Comparison of ENCODE assay signal across 34 cellular contexts in genomic region chr22:36227396-36227795, GRCh38. TPM values are rescaled to one million over a fixed set of nuclear protein-coding genes. Genes with fewer than 3 reads are reported as not detected.
DNase-seq lines count a peak whose midpoint lies in the region; ATAC-seq, FAIRE-seq and TF ChIP-seq lines count a peak whose summit lies in the region.
"Had no signal": no experiment of that assay in that cellular context is flagged by ENCODE, and none has a peak within 500 bp of the region (broad histone marks: within the 10 kb centered on the region; RNA-seq: fewer than 3 reads in every experiment).

No MANE protein-coding gene starts in this region.

- H2BK120ac ChIP-seq in mesendoderm (ENCODE audit: low read depth, low read length) = no peak overlapping the region

- H3K4me3 Mint-ChIP-seq in stimulated activated naive CD8-positive, alpha-beta T cell treated with anti-CD3 and anti-CD28 coated beads, Interleukin-15, amount 100 ng/mL, for 72 hours = no peak overlapping the region
- no peak overlapping the region for H3K4me3 Mint-ChIP-seq in glutamatergic neuron (ENCODE audit: unreplicated experiment)
- H3K4me3 Mint-ChIP-seq: activated T-cell treated with anti-CD3 and anti-CD28 coated beads, Interleukin-2, amount 50 U/mL, for 24 hours; B cell; CD8-positive, alpha-beta memory T cell; immature natural killer cell; T-helper 1 cell treated with Interleukin-12 subunit alpha and Interleukin-12 subunit beta and Interleukin-4 antibody, amounts not matched to agents 30 μg/mL and 1 μg/mL, for 36 hours had no signal

- POLR2A ChIA-PET in Panc1 (lab: Charles Lee) (no interaction called here), endothelial cell of umbilical vein (lab: Charles Lee) (no interaction called here)

- no peaks in the 10 kb centered on the region for H3K36me3 Mint-ChIP-seq in glutamatergic neuron (ENCODE audit: unreplicated experiment)

- ATAC-seq in Panc1 (no peak), HG02798 (IDR thresholded peaks at IDR 0.05; ENCODE audit: poor library complexity, unreplicated experiment) (no peak)
- ATAC-seq in stimulated activated naive CD8-positive, alpha-beta T cell treated with anti-CD3 and anti-CD28 coated beads, Interleukin-15, amount 100 ng/mL, for 72 hours = peak; percentile 59

- H4K20me1 ChIP-seq in endothelial cell of umbilical vein (replicated peaks; ENCODE audit: control insufficient read depth, extremely low read depth, insufficient read depth, low read length) = no peaks in the 10 kb centered on the region

- H3K4me1 Mint-ChIP-seq in stimulated activated naive CD8-positive, alpha-beta T cell treated with anti-CD3 and anti-CD28 coated beads, Interleukin-15, amount 100 ng/mL, for 72 hours = peaks cover 15% of the 10 kb centered on the region
- no peaks in the 10 kb centered on the region for H3K4me1 Mint-ChIP-seq in glutamatergic neuron (ENCODE audit: low read depth, unreplicated experiment)

- H3K79me2 ChIP-seq in endothelial cell of umbilical vein (ENCODE audit: control insufficient read depth, insufficient read depth, low read length) (no peaks in the 10 kb centered on the region), mesendoderm (ENCODE audit: control insufficient read depth, insufficient read depth, low read length) (no peaks in the 10 kb centered on the region)

- H3K27ac ChIP-seq in Panc1 (ENCODE audit: low read length) (no peak overlapping the region), endothelial cell of umbilical vein (ENCODE audit: insufficient read depth, low read depth, low read length) (no peak overlapping the region), mesendoderm (ENCODE audit: low read depth, low read length) (no peak overlapping the region)
- H3K27ac ChIP-seq: esophagus muscularis mucosa, neutrophil, prostate gland, skin epidermis, transverse colon had no signal

- no peak for FAIRE-seq in endothelial cell of umbilical vein (lab: Jason Lieb, UNC)
- FAIRE-seq: frontal cortex, RCC 7860 had no signal

- BruUV-seq in Panc1 (replicated peaks; lab: Mats Ljungman, UMichigan) (TSS peak; percentile 90), endothelial cell of umbilical vein (replicated peaks; lab: Mats Ljungman, UMichigan) (TSS peak; percentile 57)

- CTCF ChIA-PET in Panc1 (lab: Charles Lee) = no interaction called here
- CTCF ChIA-PET in endothelial cell of umbilical vein (lab: Charles Lee) = interaction anchor here (1.1 to 1.9 kb wide), 4 partner anchors 10 to 32 kb away, joined by 3 to 10 read pairs (median 4); partner anchors contain the start of gene APOL2

- peak; percentile 56 for DNase-seq in activated CD8-positive, alpha-beta memory T cell treated with anti-CD3 and anti-CD28 coated beads for 24 hours
- no peak for DNase-seq in activated CD8-positive, alpha-beta memory T cell treated with anti-CD3 and anti-CD28 coated beads, Interleukin-2, amount 50 U/mL, for 4 hours
- DNase-seq in Panc1 (ENCODE audit: low read depth, low spot score) (no peak), endothelial cell of umbilical vein (ENCODE audit: low read depth, low spot score) (no peak), glutamatergic neuron (no peak), mesendoderm (no peak)
- peak in 1 of 2 donors; percentile 21 for DNase-seq in stimulated activated naive CD8-positive, alpha-beta T cell treated with anti-CD3 and anti-CD28 coated beads, Interleukin-15, amount 100 ng/mL, for 72 hours
- DNase-seq: activated naive CD4-positive, alpha-beta T cell treated with Interleukin-2 at 50 U/mL for 16 hours; activated T-cell treated with anti-CD3 and anti-CD28 coated beads, Interleukin-2, amount 50 U/mL, for 24 hours; CD8-positive, alpha-beta memory T cell; cortex of kidney; DMS153; GDM1; GOT3; hippocampal formation; immature natural killer cell; KG1; mesenchymal stem cell; MV-4-11; NCI-H1694 treated with DMSO at 0.1 percent for 48 hours; NCI-H2171; NCI-H524 treated with DMSO at 0.1 percent for 48 hours; stimulated activated CD4-positive, alpha-beta T cell treated with anti-CD3 and anti-CD28 coated beads, Interleukin-4, amount 100 ng/mL, for 1 hour; stimulated activated naive CD4-positive, alpha-beta T cell treated with Interleukin-2 at 50 U/mL for 16 hours; transverse colon had no signal

- no peak overlapping the region for H4K8ac ChIP-seq in mesendoderm (ENCODE audit: low read depth, low read length)

- in situ Hi-C loops in Panc1 (cut with HindIII; ENCODE audit: low pct_unique_long_range_greater_than_20kb, low sequenced_read_pairs) = no loop called here

- no peaks in the 10 kb centered on the region for H3K9me3 Mint-ChIP-seq in stimulated activated naive CD8-positive, alpha-beta T cell treated with anti-CD3 and anti-CD28 coated beads, Interleukin-15, amount 100 ng/mL, for 72 hours
- H3K9me3 Mint-ChIP-seq in glutamatergic neuron (ENCODE audit: unreplicated experiment) = peaks cover 5% of the 10 kb centered on the region
- H3K9me3 Mint-ChIP-seq: activated T-cell treated with anti-CD3 and anti-CD28 coated beads, Interleukin-2, amount 50 U/mL, for 24 hours; CD8-positive, alpha-beta memory T cell; immature natural killer cell; T-helper 1 cell treated with Interleukin-12 subunit alpha and Interleukin-12 subunit beta and Interleukin-4 antibody, amounts not matched to agents 30 μg/mL and 1 μg/mL, for 36 hours had no signal

- no CpG with 5 or more reads among the region's 9 CpGs for WGBS in mesendoderm (ENCODE audit: extremely low coverage, insufficient coverage, low lambda C conversion rate)

- H3K27me3 Mint-ChIP-seq in stimulated activated naive CD8-positive, alpha-beta T cell treated with anti-CD3 and anti-CD28 coated beads, Interleukin-15, amount 100 ng/mL, for 72 hours = no peaks in the 10 kb centered on the region
- no peaks in the 10 kb centered on the region for H3K27me3 Mint-ChIP-seq in glutamatergic neuron (ENCODE audit: unreplicated experiment)
- H3K27me3 Mint-ChIP-seq: activated T-cell treated with anti-CD3 and anti-CD28 coated beads, Interleukin-2, amount 50 U/mL, for 24 hours; B cell; CD8-positive, alpha-beta memory T cell had no signal

- H3K56ac ChIP-seq in mesendoderm (ENCODE audit: low read length) = no peak overlapping the region

- H2AFZ ChIP-seq in endothelial cell of umbilical vein (ENCODE audit: low read depth, low read length) = no peak overlapping the region

- H3K23ac ChIP-seq in mesendoderm (ENCODE audit: low read length) = no peak overlapping the region

- no peaks in the 10 kb centered on the region for H3K9me3 ChIP-seq in Panc1 (ENCODE audit: control insufficient read depth, insufficient read depth, low read depth, low read length)
- no peaks in the 10 kb centered on the region for H3K9me3 ChIP-seq in endothelial cell of umbilical vein (replicated peaks; ENCODE audit: control insufficient read depth, insufficient read depth, low read length)
- H3K9me3 ChIP-seq: esophagus muscularis mucosa, neutrophil, prostate gland, transverse colon had no signal

- dilution Hi-C loops in endothelial cell of umbilical vein (cut with MboI; ENCODE audit: extremely low pct_ligation_motif_present, low sequenced_read_pairs) = no loop called here

- peak overlapping the region in 1 of 2 donors; percentile 69 for H3K27ac Mint-ChIP-seq in stimulated activated naive CD8-positive, alpha-beta T cell treated with anti-CD3 and anti-CD28 coated beads, Interleukin-15, amount 100 ng/mL, for 72 hours
- no peak overlapping the region for H3K27ac Mint-ChIP-seq in glutamatergic neuron (ENCODE audit: unreplicated experiment)
- H3K27ac Mint-ChIP-seq: activated T-cell treated with anti-CD3 and anti-CD28 coated beads, Interleukin-2, amount 50 U/mL, for 24 hours; B cell had no signal

- H3K4me1 ChIP-seq in Panc1 (ENCODE audit: control insufficient read depth, insufficient read depth, low read length) (no peaks in the 10 kb centered on the region), endothelial cell of umbilical vein (ENCODE audit: control insufficient read depth, extremely low read depth, insufficient read depth, low read length) (no peaks in the 10 kb centered on the region), mesendoderm (ENCODE audit: control insufficient read depth, low read depth, low read length) (peaks cover 4% of the 10 kb centered on the region)
- H3K4me1 ChIP-seq: esophagus muscularis mucosa, prostate gland, transverse colon had no signal

- intact Hi-C loops in Panc1 (cut with micrococcal nuclease; ENCODE audit: unreplicated experiment) = no loop called here
- intact Hi-C loops in endothelial cell of umbilical vein (cut with micrococcal nuclease) = no loop called here

- H3K9me1 ChIP-seq in endothelial cell of umbilical vein (replicated peaks; ENCODE audit: control insufficient read depth, extremely low read depth, insufficient read depth, low read length) = no peaks in the 10 kb centered on the region

- no peak overlapping the region for H3K4me3 ChIP-seq in Panc1 (ENCODE audit: low read depth in 2 of 2, low read length in 2 of 2)
- no peak overlapping the region for H3K4me3 ChIP-seq in endothelial cell of umbilical vein (replicated peaks in 1 of 3; ENCODE audit: insufficient read depth in 1 of 3, low read depth in 1 of 3, low read length in 3 of 3)
- H3K4me3 ChIP-seq in mesendoderm (ENCODE audit: low read length) = no peak overlapping the region
- H3K4me3 ChIP-seq: esophagus muscularis mucosa, prostate gland, skin epidermis, transverse colon had no signal

- H3K9ac ChIP-seq in endothelial cell of umbilical vein (replicated peaks; ENCODE audit: extremely low read depth, insufficient read depth, low read length) (no peak overlapping the region), mesendoderm (ENCODE audit: low read length) (no peak overlapping the region)

- no peak overlapping the region for H2BK15ac ChIP-seq in mesendoderm (replicated peaks; ENCODE audit: low read depth)

- no peaks in the 10 kb centered on the region for H3K27me3 ChIP-seq in Panc1 (ENCODE audit: control insufficient read depth, insufficient read depth, low read length)
- no peaks in the 10 kb centered on the region for H3K27me3 ChIP-seq in endothelial cell of umbilical vein (ENCODE audit: control insufficient read depth in 2 of 2, insufficient read depth in 2 of 2, low read length in 2 of 2)
- no peaks in the 10 kb centered on the region for H3K27me3 ChIP-seq in mesendoderm (ENCODE audit: insufficient read depth, low read length, poor library complexity)
- H3K27me3 ChIP-seq: esophagus muscularis mucosa, neutrophil, transverse colon had no signal

- TF ChIP-seq CTCF in Panc1 (IDR thresholded peaks at IDR 0.05) (no peak), endothelial cell of umbilical vein (IDR thresholded peaks at IDR 0.05; ENCODE audit: extremely low read depth in 1 of 2, insufficient read depth in 1 of 2, low read depth in 1 of 2, low read length in 2 of 2) (no peak), glutamatergic neuron (IDR thresholded peaks at IDR 0.05; ENCODE audit: partially characterized antibody, unreplicated experiment) (no peak)

- no peaks in the 10 kb centered on the region for H3K79me1 ChIP-seq in mesendoderm (ENCODE audit: low read length)

- TF ChIP-seq POLR2A in endothelial cell of umbilical vein (IDR thresholded peaks at IDR 0.05; ENCODE audit: low read depth, low read length) = no peak

- H3K18ac ChIP-seq in mesendoderm (ENCODE audit: low read length) = no peak overlapping the region

- no peak overlapping the region for H3K4me2 ChIP-seq in endothelial cell of umbilical vein (ENCODE audit: insufficient read depth, low read length)
- no peak overlapping the region for H3K4me2 ChIP-seq in mesendoderm (ENCODE audit: low read length)

- H3K36me3 ChIP-seq in Panc1 (ENCODE audit: control insufficient read depth, insufficient read depth, low read length) (no peaks in the 10 kb centered on the region), endothelial cell of umbilical vein (ENCODE audit: control insufficient read depth in 2 of 2, extremely low read depth in 1 of 2, insufficient read depth in 2 of 2, low read length in 2 of 2) (peaks cover 11 to 20% of the 10 kb centered on the region in 2 experiments), mesendoderm (ENCODE audit: control insufficient read depth, insufficient read depth, low read length) (no peaks in the 10 kb centered on the region)

- no peak overlapping the region for H2BK5ac ChIP-seq in mesendoderm (ENCODE audit: low read length)

- H4K5ac ChIP-seq in mesendoderm (ENCODE audit: low read length) = no peak overlapping the region

- H2AK5ac ChIP-seq in mesendoderm (ENCODE audit: low read length) = no peak overlapping the region

- no peak overlapping the region for H3K4ac ChIP-seq in mesendoderm (ENCODE audit: low read depth, low read length)

RNA-seq across cellular contexts. Expression of gene APOL2, which starts 11.9 kb away (rescaled TPM):
- total RNA-seq in Panc1 (2021; ENCODE audit: unreplicated experiment) = 34.4 TPM
- polyA plus RNA-seq in Panc1 (2012; ENCODE audit: insufficient read length) = 24.6 TPM
- 37.6 and 41.9 TPM in 2 replicates for total RNA-seq in endothelial cell of umbilical vein
- 16.9 and 17.8 TPM in 2 replicates for polyA plus RNA-seq in endothelial cell of umbilical vein
- polyA plus RNA-seq in endothelial cell of umbilical vein (2011; cell fraction: cytosol; rRNA removed) = 24.9 and 26.1 TPM in 2 replicates
- 29.1 and 32.5 TPM in 2 replicates for polyA plus RNA-seq in endothelial cell of umbilical vein (2011; cell fraction: nucleus; rRNA removed)
- polyA plus RNA-seq in endothelial cell of umbilical vein (2012) = 28.6 and 34.8 TPM in 2 replicates
- 40.7 and 43.4 TPM in 2 replicates for polyA minus RNA-seq in endothelial cell of umbilical vein
- polyA minus RNA-seq in endothelial cell of umbilical vein (2011; cell fraction: cytosol; rRNA and poly(A)+ RNA removed) = 9.3 TPM
- 11.7 and 14.2 TPM in 2 replicates for polyA minus RNA-seq in endothelial cell of umbilical vein (2011; cell fraction: nucleus; rRNA and poly(A)+ RNA removed)
- not detected for total RNA-seq in glutamatergic neuron (ENCODE audit: unreplicated experiment)
- polyA plus RNA-seq in mesendoderm (2013, experiment 1 of 2) = 3.8 TPM
- polyA plus RNA-seq in mesendoderm (2013, experiment 2 of 2) = 4.1 TPM

RNA-seq across cellular contexts. Expression of gene APOL1, which starts 25.5 kb away (rescaled TPM):
- total RNA-seq in Panc1 (2021; ENCODE audit: unreplicated experiment) = 16.0 TPM
- 11.9 TPM for polyA plus RNA-seq in Panc1 (2012; ENCODE audit: insufficient read length)
- 9.3 and 14.1 TPM in 2 replicates for total RNA-seq in endothelial cell of umbilical vein
- 6.8 and 8.2 TPM in 2 replicates for polyA plus RNA-seq in endothelial cell of umbilical vein
- 9.1 and 9.8 TPM in 2 replicates for polyA plus RNA-seq in endothelial cell of umbilical vein (2011; cell fraction: cytosol; rRNA removed)
- polyA plus RNA-seq in endothelial cell of umbilical vein (2011; cell fraction: nucleus; rRNA removed) = 7.6 and 9.2 TPM in 2 replicates
- polyA plus RNA-seq in endothelial cell of umbilical vein (2012) = 9.8 and 11.8 TPM in 2 replicates
- 13.5 and 14.4 TPM in 2 replicates for polyA minus RNA-seq in endothelial cell of umbilical vein
- polyA minus RNA-seq in endothelial cell of umbilical vein (2011; cell fraction: cytosol; rRNA and poly(A)+ RNA removed) = 1.2 TPM
- polyA minus RNA-seq in endothelial cell of umbilical vein (2011; cell fraction: nucleus; rRNA and poly(A)+ RNA removed) = 1.9 and 3.5 TPM in 2 replicates
- not detected for total RNA-seq in glutamatergic neuron (ENCODE audit: unreplicated experiment)
- polyA plus RNA-seq in mesendoderm (2013, experiment 1 of 2) = not detected
- not detected for polyA plus RNA-seq in mesendoderm (2013, experiment 2 of 2)

RNA-seq across cellular contexts. Expression of gene APOL4, which starts 25.8 kb away (rescaled TPM):
- total RNA-seq in Panc1 (2021; ENCODE audit: unreplicated experiment) = not detected
- polyA plus RNA-seq in Panc1 (2012; ENCODE audit: insufficient read length) = not detected
- 0.97 and 2.6 TPM in 2 replicates for total RNA-seq in endothelial cell of umbilical vein
- 0.25 and 0.33 TPM in 2 replicates for polyA plus RNA-seq in endothelial cell of umbilical vein
- polyA plus RNA-seq in endothelial cell of umbilical vein (2011; cell fraction: cytosol; rRNA removed) = 0.12 and 0.18 TPM in 2 replicates
- polyA plus RNA-seq in endothelial cell of umbilical vein (2011; cell fraction: nucleus; rRNA removed) = 0.13 TPM in 1 of 2 replicates, not detected in the other
- polyA plus RNA-seq in endothelial cell of umbilical vein (2012) = 0.12 and 0.30 TPM in 2 replicates
- 0.25 and 0.51 TPM in 2 replicates for polyA minus RNA-seq in endothelial cell of umbilical vein
- not detected for polyA minus RNA-seq in endothelial cell of umbilical vein (2011; cell fraction: cytosol; rRNA and poly(A)+ RNA removed)
- not detected in 2 replicates for polyA minus RNA-seq in endothelial cell of umbilical vein (2011; cell fraction: nucleus; rRNA and poly(A)+ RNA removed)
- not detected for total RNA-seq in glutamatergic neuron (ENCODE audit: unreplicated experiment)
- 0.01 TPM for polyA plus RNA-seq in mesendoderm (2013, experiment 1 of 2)
- 0.01 TPM for polyA plus RNA-seq in mesendoderm (2013, experiment 2 of 2)
- total RNA-seq: B cell had no signal
- polyA plus RNA-seq: CD8-positive, alpha-beta memory T cell had no signal

Comparison
In these comparisons a context has a peak if more than half of its experiments do, and no peak if none do; other contexts are left out.
1. RNA of gene APOL2, which starts 11.9 kb away (total RNA-seq): 37.6 to 41.9 TPM in endothelial cell of umbilical vein and 34.4 TPM in Panc1 (single experiment); not detected in glutamatergic neuron (single experiment); every median in the first group is over 10 times any median in the second.